In genomic region chr3:36155515-36155914, GRCh38 we compare ENCODE assay signal across 19 cellular contexts.
DNase-seq lines count a peak whose midpoint lies in the region; ATAC-seq, FAIRE-seq and TF ChIP-seq lines count a peak whose summit lies in the region.
"Had no signal": no experiment of that assay in that cellular context is flagged by ENCODE, and none has a peak within 500 bp of the region (broad histone marks: within the 10 kb centered on the region; RNA-seq: fewer than 3 reads in every experiment).

No MANE protein-coding gene starts in this region.

- H3K4me2 ChIP-seq in A549, result peak overlapping the region; percentile 52
- H3K4me2 ChIP-seq in neural progenitor cell, result no peak overlapping the region
- H3K4me2 ChIP-seq: BLaER1 had no signal

- no peaks in the 10 kb centered on the region for H3K27me3 ChIP-seq in ACC112 (ENCODE audit: insufficient read depth, low read length)
- no peaks in the 10 kb centered on the region for H3K27me3 ChIP-seq in RWPE2 (ENCODE audit: insufficient read depth, poor library complexity, severe bottlenecking)
- no peaks in the 10 kb centered on the region for H3K27me3 ChIP-seq in neural progenitor cell
- H3K27me3 ChIP-seq in Peyer's patch, result no peaks in the 10 kb centered on the region
- H3K27me3 ChIP-seq: BLaER1 had no signal

- no peak for TF ChIP-seq POLR2A in A549 (IDR thresholded peaks at IDR 0.05; ENCODE audit: low read length)
- TF ChIP-seq POLR2A in Peyer's patch (IDR thresholded peaks at IDR 0.05), result no peak

- in situ Hi-C loops in KBM-7 (cut with MboI; ENCODE audit: low pct_unique_long_range_greater_than_20kb, low sequenced_read_pairs), result no loop called here

- no peaks in the 10 kb centered on the region for H3K36me3 Mint-ChIP-seq in neural progenitor cell
- H3K36me3 Mint-ChIP-seq: CD14-positive monocyte; CD4-positive, alpha-beta memory T cell; IgD-negative memory B cell had no signal

- no peaks in the 10 kb centered on the region for H3K27me3 Mint-ChIP-seq in neural progenitor cell (ENCODE audit: insufficient read depth, low read depth)
- H3K27me3 Mint-ChIP-seq: CD4-positive, alpha-beta memory T cell had no signal

- TF ChIP-seq EP300 in A549 (IDR thresholded peaks at IDR 0.05), result no peak; a peak in 1 of 5 replicates

- no peak overlapping the region for H3K4me3 Mint-ChIP-seq in neural progenitor cell
- H3K4me3 Mint-ChIP-seq: CD14-positive monocyte; CD4-positive, alpha-beta memory T cell; IgD-negative memory B cell had no signal

- CTCF ChIA-PET in A549 (lab: Yijun Ruan, JAX), result no interaction called here

- no peaks in the 10 kb centered on the region for H4K20me1 ChIP-seq in neural progenitor cell (ENCODE audit: low read depth)
- H4K20me1 ChIP-seq: BLaER1 had no signal

- peak in 1 of 2 experiments; percentile 62; a peak in 2 of 6 replicates for ATAC-seq in A549
- peak; percentile 86 for ATAC-seq in RWPE2 (ENCODE audit: low read depth)
- ATAC-seq: HepG2 had no signal

- no peak overlapping the region for H3K9ac ChIP-seq in neural progenitor cell
- H3K9ac ChIP-seq: BLaER1, GM23248 had no signal

- TF ChIP-seq RAD21 in A549 (conservative IDR thresholded peaks at IDR 0.05 in 1 of 2, IDR thresholded peaks at IDR 0.05 in 1 of 2), result no peak; a peak in 1 of 5 replicates

- H3K27ac ChIP-seq in A549 (peak overlapping the region in 1 of 2 experiments; percentile 61; a peak in 2 of 6 replicates), ACC112 (ENCODE audit: low read depth, low read length) (peak overlapping the region; percentile 18; the same call in 1 of the 2 replicates), RWPE2 (ENCODE audit: poor library complexity, severe bottlenecking) (peak overlapping the region; percentile 74), neural progenitor cell (no peak overlapping the region), Peyer's patch (no peak overlapping the region)
- H3K27ac ChIP-seq: BLaER1, GM23248 had no signal

- H3K9me3 ChIP-seq in A549 (no peaks in the 10 kb centered on the region), RWPE2 (ENCODE audit: severe bottlenecking) (no peaks in the 10 kb centered on the region), neural progenitor cell (ENCODE audit: low read depth) (no peaks in the 10 kb centered on the region), Peyer's patch (no peaks in the 10 kb centered on the region)
- H3K9me3 ChIP-seq: BLaER1, HAP-1 had no signal

- no peak overlapping the region for H3K27ac Mint-ChIP-seq in neural progenitor cell
- H3K27ac Mint-ChIP-seq: CD14-positive monocyte; CD4-positive, alpha-beta memory T cell; IgD-negative memory B cell had no signal

- H3K4me1 ChIP-seq in A549 (peaks cover 13% of the 10 kb centered on the region; the same call in 2 of the 3 replicates), ACC112 (ENCODE audit: control insufficient read depth, insufficient read depth, low read length, unreplicated experiment) (peaks cover 14% of the 10 kb centered on the region), RWPE2 (ENCODE audit: insufficient read depth, poor library complexity, severe bottlenecking) (peaks cover 10% of the 10 kb centered on the region), neural progenitor cell (no peaks in the 10 kb centered on the region), Peyer's patch (no peaks in the 10 kb centered on the region)
- H3K4me1 ChIP-seq: BLaER1, HAP-1 had no signal

- no peaks in the 10 kb centered on the region for H3K79me2 ChIP-seq in ACC112 (ENCODE audit: control insufficient read depth, insufficient read depth, low read length, unreplicated experiment)
- H3K79me2 ChIP-seq in neural progenitor cell (ENCODE audit: low read depth), result no peaks in the 10 kb centered on the region

- no peaks in the 10 kb centered on the region for H3K4me1 Mint-ChIP-seq in neural progenitor cell
- H3K4me1 Mint-ChIP-seq: CD14-positive monocyte; CD4-positive, alpha-beta memory T cell; IgD-negative memory B cell had no signal

- H3K36me3 ChIP-seq in ACC112 (ENCODE audit: insufficient read depth, low read length) (no peaks in the 10 kb centered on the region), RWPE2 (ENCODE audit: low read depth) (no peaks in the 10 kb centered on the region), neural progenitor cell (no peaks in the 10 kb centered on the region), Peyer's patch (no peaks in the 10 kb centered on the region)
- H3K36me3 ChIP-seq: BLaER1, HAP-1 had no signal

- TF ChIP-seq CTCF in A549 (IDR thresholded peaks at IDR 0.05) (no peak), RWPE2 (IDR thresholded peaks at IDR 0.05; ENCODE audit: poor library complexity, severe bottlenecking) (no peak), neural progenitor cell (IDR thresholded peaks at IDR 0.05) (no peak), Peyer's patch (IDR thresholded peaks at IDR 0.05) (no peak)

- no peaks in the 10 kb centered on the region for H3F3A ChIP-seq in neural progenitor cell (ENCODE audit: low read depth)

- H2AFZ ChIP-seq in ACC112 (ENCODE audit: low read length, unreplicated experiment), result no peak overlapping the region
- H2AFZ ChIP-seq in neural progenitor cell (replicated peaks), result peak overlapping the region; percentile 48
- H2AFZ ChIP-seq: GM23248 had no signal

- no peak for FAIRE-seq in A549 (lab: Jason Lieb, UNC)
- FAIRE-seq: A204.1, GM12892, GM18507, HepG2 had no signal

- H3K4me3 ChIP-seq in A549 (no peak overlapping the region), ACC112 (ENCODE audit: low read depth, low read length) (no peak overlapping the region), RWPE2 (ENCODE audit: severe bottlenecking) (no peak overlapping the region), neural progenitor cell (no peak overlapping the region), Peyer's patch (no peak overlapping the region)
- H3K4me3 ChIP-seq: BLaER1, GM23248, HAP-1 had no signal

- POLR2A ChIA-PET in A549 (lab: Yijun Ruan, JAX), result no interaction called here

- peak in 1 of 2 experiments; percentile 11 for DNase-seq in A549 (ENCODE audit: low read depth in 1 of 2, low spot score in 1 of 2)
- no peak for DNase-seq in RWPE2 (ENCODE audit: low spot score)
- DNase-seq in neural progenitor cell (ENCODE audit: low spot score), result no peak
- no peak for DNase-seq in Peyer's patch
- DNase-seq in KBM-7, result no peak
- DNase-seq: CD4-positive, alpha-beta memory T cell; DMS 273 treated with DMSO at 0.1 percent for 48 hours; DMS79; GDM1; GM23248 had no signal

- no peaks in the 10 kb centered on the region for H3K9me3 Mint-ChIP-seq in neural progenitor cell

TF ChIP-seq in A549, 52 proteins besides CTCF, POLR2A, EP300 and RAD21:
- TF ChIP-seq FOSL2 (IDR thresholded peaks at IDR 0.05), result peak; percentile 55; the same call in 1 of the 2 replicates
- no peak; the same call in 1 of the 2 replicates for TF ChIP-seq FOSL2 (CRISPR knock-in tag; IDR thresholded peaks at IDR 0.05)
- no peak for TF ChIP-seq CBX2 (IDR thresholded peaks at IDR 0.05; ENCODE audit: borderline replicate concordance, low read depth)
- no peak for TF ChIP-seq CHD2 (IDR thresholded peaks at IDR 0.05; ENCODE audit: low read length, partially characterized antibody)
- peak; percentile 86 for TF ChIP-seq JUNB (IDR thresholded peaks at IDR 0.05)
- no peak for TF ChIP-seq SREBF2 (IDR thresholded peaks at IDR 0.05)
- TF ChIP-seq ELK1 (IDR thresholded peaks at IDR 0.05; ENCODE audit: low read depth, low read length), result no peak
- TF ChIP-seq NFE2L2 (conservative IDR thresholded peaks at IDR 0.05; ENCODE audit: low read length), result no peak
- no peak for TF ChIP-seq HEYL (CRISPR knock-in tag; IDR thresholded peaks at IDR 0.05)

Comparison
In these comparisons a context has a peak if more than half of its experiments do, and no peak if none do; other contexts are left out.
1. H3K27ac ChIP-seq: peak in ACC112 (single experiment) and RWPE2 (single experiment); none in neural progenitor cell (single experiment) and Peyer's patch (0 of 4).